Comparison of ENCODE assay signal across 29 cellular contexts in genomic region chr16:86542756-86543750, GRCh38. TPM values are rescaled to one million over a fixed set of nuclear protein-coding genes. Genes with fewer than 3 reads are reported as not detected.
"Had no signal": no experiment of that assay in that cellular context is flagged by ENCODE, and none has a peak within 500 bp of the region (broad histone marks: within the 10 kb centered on the region; RNA-seq: fewer than 3 reads in every experiment).

No MANE protein-coding gene starts in this region.

- FAIRE-seq: HTR-8/SVneo had no signal

- H3K4me3 Mint-ChIP-seq: IgD-negative memory B cell had no signal

- H3K27ac ChIP-seq: HL-60, KMS-11, RWPE1 had no signal

- H3K9me2 ChIP-seq: SK-N-SH had no signal

- H3K27ac Mint-ChIP-seq: IgD-negative memory B cell had no signal

- ATAC-seq: K562, Panc1, PC-3 had no signal

- H3K4me2 ChIP-seq: KMS-11, SK-N-SH had no signal

- H3K4me3 ChIP-seq: K562 had no signal

- H3K9ac ChIP-seq: KMS-11, SK-N-SH had no signal

- DNase-seq: Kasumi-1, MV-4-11, NCI-H1048, NCI-H1105, NCI-H1417, NCI-H1436 treated with DMSO at 0.1 percent for 48 hours, NCI-H1694, NCI-H187 treated with DMSO at 0.1 percent for 48 hours, NCI-H2029 treated with DMSO at 0.1 percent for 48 hours, NCI-H2107, NCI-H2227 treated with DMSO at 0.1 percent for 48 hours, NCI-H446, NCI-H510A, NCI-H524 treated with DMSO at 0.1 percent for 48 hours, NCI-H69, NCI-H774, PC-3, SHP77, SK-N-SH, SW 1271 had no signal

- H3K9me3 Mint-ChIP-seq: IgD-negative memory B cell had no signal

- H3K9me3 ChIP-seq: SK-N-SH had no signal

- H3K27me3 Mint-ChIP-seq: IgD-negative memory B cell had no signal

RNA-seq across cellular contexts. Expression of gene FOXC2, which starts 23.6 kb away (rescaled TPM):
- total RNA-seq: OCI-LY7, PC-3, SK-MEL-5 had no signal
- polyA plus RNA-seq: IgD-negative memory B cell had no signal

RNA-seq across cellular contexts. Expression of gene FOXF1, which starts 32.7 kb away (rescaled TPM):
- total RNA-seq: OCI-LY7, PC-3 had no signal
- polyA plus RNA-seq: IgD-negative memory B cell, K562 had no signal

RNA-seq across cellular contexts. Expression of gene FOXL1, which starts 35.3 kb away (rescaled TPM):
- total RNA-seq: K562, SK-MEL-5 had no signal
- polyA plus RNA-seq: IgD-negative memory B cell, K562 had no signal
